ENCODE assay signal across 16 cellular contexts in genomic region chr13:110265682-110266430, GRCh38. TPM values are rescaled to one million over a fixed set of nuclear protein-coding genes. Genes with fewer than 3 reads are reported as not detected.
DNase-seq lines count a peak whose midpoint lies in the region; ATAC-seq, FAIRE-seq and TF ChIP-seq lines count a peak whose summit lies in the region.
"Had no signal": no experiment of that assay in that cellular context is flagged by ENCODE, and none has a peak within 500 bp of the region (broad histone marks: within the 10 kb centered on the region; RNA-seq: fewer than 3 reads in every experiment).

No MANE protein-coding gene starts in this region.

- H3K36me3 ChIP-seq in HUES64 (ENCODE audit: insufficient read depth, low read length), result no peaks in the 10 kb centered on the region
- no peaks in the 10 kb centered on the region for H3K36me3 ChIP-seq in keratinocyte (ENCODE audit: control insufficient read depth in 2 of 2, extremely low read depth in 1 of 2, insufficient read depth in 2 of 2, low read length in 2 of 2)
- H3K36me3 ChIP-seq in skeletal muscle tissue (ENCODE audit: control insufficient read depth in 3 of 3, insufficient read depth in 3 of 3, low read length in 3 of 3), result peaks cover 0 to 3% (median 0%) of the 10 kb centered on the region in 3 donors

- dilution Hi-C loops in keratinocyte (cut with MboI; ENCODE audit: extremely low pct_ligation_motif_present, low sequenced_read_pairs), result no loop called here

- intact Hi-C loops in dorsolateral prefrontal cortex (cut with DNase I), result no loop called here
- intact Hi-C loops in activated T-helper 1 cell treated with anti-CD3 and anti-CD28 coated beads, Interleukin-12 subunit alpha, Interleukin-12 subunit beta, Interleukin-2, Interleukin-4 antibody, amounts not matched to agents 30 ng/mL and 10 ng/mL and 1 ng/mL, durations not matched to agents 14 hours and 24 hours and 36 hours (cut with micrococcal nuclease), result no loop called here

- no peaks in the 10 kb centered on the region for H3K4me1 Mint-ChIP-seq in activated T-helper 1 cell treated with anti-CD3 and anti-CD28 coated beads, Interleukin-12 subunit alpha, Interleukin-12 subunit beta, Interleukin-2, Interleukin-4 antibody, amounts not matched to agents 30 ng/mL and 10 ng/mL and 1 ng/mL, durations not matched to agents 14 hours and 24 hours and 36 hours (ENCODE audit: low read depth)

- DNase-seq in dorsolateral prefrontal cortex (no peak), keratinocyte (ENCODE audit: low read depth, low spot score) (no peak), C1 segment of cervical spinal cord (lab: John Stamatoyannopoulos, UW) (no peak), NCI-H1417 (lab: John Stamatoyannopoulos, UW) (no peak)
- no peak for DNase-seq in activated T-helper 1 cell treated with anti-CD3 and anti-CD28 coated beads, Interleukin-12 subunit alpha, Interleukin-12 subunit beta, Interleukin-2, Interleukin-4 antibody, amounts not matched to agents 30 ng/mL and 10 ng/mL and 1 ng/mL, durations not matched to agents 14 hours and 24 hours and 36 hours (ENCODE audit: low spot score)
- DNase-seq: DMS79 treated with DMSO at 0.1 percent for 48 hours, NCI-H1417 treated with DMSO at 0.1 percent for 48 hours, SHP77 treated with DMSO at 0.1 percent for 48 hours had no signal

- no peak for ATAC-seq in HG02588 (IDR thresholded peaks at IDR 0.05; ENCODE audit: unreplicated experiment)
- ATAC-seq: HCT116 had no signal

- H3K9me3 ChIP-seq in HUES64 (ENCODE audit: insufficient read depth, low read depth, low read length) (no peaks in the 10 kb centered on the region), keratinocyte (ENCODE audit: control insufficient read depth, low read depth, low read length) (no peaks in the 10 kb centered on the region), skeletal muscle tissue (ENCODE audit: control insufficient read depth in 3 of 3, low read length in 3 of 3) (no peaks in the 10 kb centered on the region)

- H3K27ac ChIP-seq in HUES64 (ENCODE audit: low read depth, low read length), result 0 out of 2 replicates have a peak overlapping the region, but pooled peaks have one; percentile 15
- H3K27ac ChIP-seq in dorsolateral prefrontal cortex, result peak overlapping the region in 1 of 59 donors; percentile 36
- H3K27ac ChIP-seq in keratinocyte (ENCODE audit: control insufficient read depth, insufficient read depth, low read length), result no peak overlapping the region
- peak overlapping the region; percentile 47 for H3K27ac ChIP-seq in skeletal muscle tissue (ENCODE audit: low read depth, low read length)
- H3K27ac ChIP-seq: VCaP had no signal

- H3K4me1 ChIP-seq in HUES64 (ENCODE audit: insufficient read depth, low read length) (peaks cover 52% of the 10 kb centered on the region), keratinocyte (ENCODE audit: control insufficient read depth, extremely low read depth, insufficient read depth, low read length) (peaks cover 41% of the 10 kb centered on the region), skeletal muscle tissue (ENCODE audit: control insufficient read depth in 3 of 3, insufficient read depth in 3 of 3, low read length in 3 of 3) (peaks cover 35 to 67% (median 44%) of the 10 kb centered on the region in 3 donors)

- peaks cover 8% of the 10 kb centered on the region for H3K27me3 Mint-ChIP-seq in activated T-helper 1 cell treated with anti-CD3 and anti-CD28 coated beads, Interleukin-12 subunit alpha, Interleukin-12 subunit beta, Interleukin-2, Interleukin-4 antibody, amounts not matched to agents 30 ng/mL and 10 ng/mL and 1 ng/mL, durations not matched to agents 14 hours and 24 hours and 36 hours (ENCODE audit: insufficient read depth)

- H3K27me3 ChIP-seq in HUES64 (ENCODE audit: insufficient read depth, low read length) (no peaks in the 10 kb centered on the region), dorsolateral prefrontal cortex (peaks cover 0 to 7% (median 0%) of the 10 kb centered on the region in 45 donors), keratinocyte (ENCODE audit: control insufficient read depth, extremely low read depth, insufficient read depth, low read length) (no peaks in the 10 kb centered on the region), skeletal muscle tissue (ENCODE audit: control insufficient read depth in 3 of 3, insufficient read depth in 3 of 3, low read length in 3 of 3) (peaks cover 18 to 35% (median 30%) of the 10 kb centered on the region in 3 donors)

- H3K4me2 ChIP-seq in keratinocyte (ENCODE audit: control insufficient read depth, extremely low read depth, insufficient read depth, low read depth, low read length), result peak overlapping the region; percentile 72

- FAIRE-seq in keratinocyte (lab: Jason Lieb, UNC), result peak; percentile 66
- FAIRE-seq: endometrium, GM12891, GM19239 had no signal

- H3K9me3 Mint-ChIP-seq in activated T-helper 1 cell treated with anti-CD3 and anti-CD28 coated beads, Interleukin-12 subunit alpha, Interleukin-12 subunit beta, Interleukin-2, Interleukin-4 antibody, amounts not matched to agents 30 ng/mL and 10 ng/mL and 1 ng/mL, durations not matched to agents 14 hours and 24 hours and 36 hours, result no peaks in the 10 kb centered on the region

- no peaks in the 10 kb centered on the region for H3K9me1 ChIP-seq in keratinocyte (ENCODE audit: control insufficient read depth, extremely low read depth, insufficient read depth, low read length)

- H3K4me3 Mint-ChIP-seq in activated T-helper 1 cell treated with anti-CD3 and anti-CD28 coated beads, Interleukin-12 subunit alpha, Interleukin-12 subunit beta, Interleukin-2, Interleukin-4 antibody, amounts not matched to agents 30 ng/mL and 10 ng/mL and 1 ng/mL, durations not matched to agents 14 hours and 24 hours and 36 hours, result no peak overlapping the region

- H3K79me2 ChIP-seq in keratinocyte (ENCODE audit: control insufficient read depth, insufficient read depth, low read length), result peaks cover 32% of the 10 kb centered on the region

- no peak overlapping the region for H3K4me3 ChIP-seq in HUES64 (ENCODE audit: low read length)
- peak overlapping the region in 52 of 59 donors; percentile 7 to 60 (median 32) for H3K4me3 ChIP-seq in dorsolateral prefrontal cortex
- peak overlapping the region in 2 of 3 experiments; percentile 21 to 50 for H3K4me3 ChIP-seq in keratinocyte (ENCODE audit: control insufficient read depth in 2 of 3, extremely low read depth in 1 of 3, insufficient read depth in 2 of 3, low read depth in 1 of 3, low read length in 3 of 3)
- H3K4me3 ChIP-seq in skeletal muscle tissue (ENCODE audit: low read length in 3 of 3), result peak overlapping the region; percentile 5 to 32 (median 22)

- H3K36me3 Mint-ChIP-seq in activated T-helper 1 cell treated with anti-CD3 and anti-CD28 coated beads, Interleukin-12 subunit alpha, Interleukin-12 subunit beta, Interleukin-2, Interleukin-4 antibody, amounts not matched to agents 30 ng/mL and 10 ng/mL and 1 ng/mL, durations not matched to agents 14 hours and 24 hours and 36 hours (ENCODE audit: low read depth), result no peaks in the 10 kb centered on the region

- H3K27ac Mint-ChIP-seq in activated T-helper 1 cell treated with anti-CD3 and anti-CD28 coated beads, Interleukin-12 subunit alpha, Interleukin-12 subunit beta, Interleukin-2, Interleukin-4 antibody, amounts not matched to agents 30 ng/mL and 10 ng/mL and 1 ng/mL, durations not matched to agents 14 hours and 24 hours and 36 hours, result no peak overlapping the region

- no peaks in the 10 kb centered on the region for H4K20me1 ChIP-seq in keratinocyte (ENCODE audit: control insufficient read depth, extremely low read depth, insufficient read depth, low read length)

- peak overlapping the region; percentile 80 for H2AFZ ChIP-seq in keratinocyte (ENCODE audit: control insufficient read depth, low read length)

- no peak overlapping the region for H3K9ac ChIP-seq in HUES64 (ENCODE audit: low read depth, low read length)
- peak overlapping the region; percentile 8 for H3K9ac ChIP-seq in keratinocyte (ENCODE audit: control insufficient read depth, extremely low read depth, insufficient read depth, low read length)
- H3K9ac ChIP-seq in skeletal muscle tissue (ENCODE audit: low read depth in 1 of 3, low read length in 3 of 3), result peak overlapping the region in 2 of 3 donors; percentile 3 to 36

- TF ChIP-seq CTCF in dorsolateral prefrontal cortex (IDR thresholded peaks at IDR 0.05 in 54 of 56, conservative IDR thresholded peaks at IDR 0.05 in 2 of 56; ENCODE audit: low read depth in 1 of 56, partially characterized antibody in 56 of 56) (no peak), keratinocyte (optimal IDR thresholded peaks at IDR 0.05 in 1 of 3, IDR thresholded peaks at IDR 0.05 in 1 of 3, conservative IDR thresholded peaks at IDR 0.05 in 1 of 3; ENCODE audit: extremely low read depth in 1 of 3, insufficient read depth in 2 of 3, low read length in 3 of 3) (no peak)

- WGBS in HUES64, result 88% methylated on average over 38 of the region's 38 CpGs

RNA-seq across cellular contexts. Expression of gene COL4A1, which starts 41.1 kb away (rescaled TPM):
- polyA plus RNA-seq in HUES64 (2013, experiment 1 of 2), result 54.7 TPM
- polyA plus RNA-seq in HUES64 (2013, experiment 2 of 2), result 65.4 TPM
- total RNA-seq in dorsolateral prefrontal cortex (100 to 1,000 TPM in 1 of 120 experiments, 10 to 100 TPM in 113, 1 to 10 TPM in 6; 7.5 to 122 (median 19.9) TPM), skeletal muscle tissue (774 TPM)
- polyA plus RNA-seq in keratinocyte, result 14.5 to 30.3 TPM (median 22.3 TPM) in 3 replicates
- polyA plus RNA-seq in keratinocyte (2011; ENCODE audit: low read depth), result 1.3 TPM
- polyA plus RNA-seq in keratinocyte (2011; cell fraction: cytosol; rRNA removed), result 4.7 and 5.4 TPM in 2 replicates
- polyA plus RNA-seq in keratinocyte (2011; cell fraction: nucleus; rRNA removed), result 40.7 and 46.5 TPM in 2 replicates
- 2.0 and 35.6 TPM in 2 replicates for polyA plus RNA-seq in keratinocyte (2012; ENCODE audit: low replicate concordance)
- polyA minus RNA-seq in keratinocyte, result 39.4 to 56.2 TPM (median 43.0 TPM) in 3 replicates
- 12.3 TPM for polyA minus RNA-seq in keratinocyte (2011; cell fraction: cytosol; rRNA and poly(A)+ RNA removed)
- polyA minus RNA-seq in keratinocyte (2011; cell fraction: nucleus; rRNA and poly(A)+ RNA removed), result 57.2 and 70.4 TPM in 2 replicates
- not detected in 2 replicates for total RNA-seq in activated T-helper 1 cell treated with anti-CD3 and anti-CD28 coated beads, Interleukin-12 subunit alpha, Interleukin-12 subunit beta, Interleukin-2, Interleukin-4 antibody, amounts not matched to agents 30 ng/mL and 10 ng/mL and 1 ng/mL, durations not matched to agents 14 hours and 24 hours and 36 hours

RNA-seq across cellular contexts. Expression of gene COL4A2, which starts 41.2 kb away (rescaled TPM):
- 57.2 TPM for polyA plus RNA-seq in HUES64 (2013, experiment 1 of 2)
- 87.0 TPM for polyA plus RNA-seq in HUES64 (2013, experiment 2 of 2)
- total RNA-seq in dorsolateral prefrontal cortex (100 to 1,000 TPM in 1 of 120 experiments, 10 to 100 TPM in 119; 12.9 to 107 (median 31.0) TPM), skeletal muscle tissue (511 TPM)
- polyA plus RNA-seq in keratinocyte, result 30.7 to 64.2 TPM (median 31.1 TPM) in 3 replicates
- 2.4 TPM for polyA plus RNA-seq in keratinocyte (2011; ENCODE audit: low read depth)
- polyA plus RNA-seq in keratinocyte (2011; cell fraction: cytosol; rRNA removed), result 5.3 and 11.3 TPM in 2 replicates
- polyA plus RNA-seq in keratinocyte (2011; cell fraction: nucleus; rRNA removed), result 78.0 and 99.9 TPM in 2 replicates
- polyA plus RNA-seq in keratinocyte (2012; ENCODE audit: low replicate concordance), result 6.3 and 80.3 TPM in 2 replicates
- polyA minus RNA-seq in keratinocyte, result 69.8 to 191 TPM (median 82.0 TPM) in 3 replicates
- 38.8 TPM for polyA minus RNA-seq in keratinocyte (2011; cell fraction: cytosol; rRNA and poly(A)+ RNA removed)
- 150 and 169 TPM in 2 replicates for polyA minus RNA-seq in keratinocyte (2011; cell fraction: nucleus; rRNA and poly(A)+ RNA removed)
- 0.10 TPM in 1 of 2 replicates, not detected in the other for total RNA-seq in activated T-helper 1 cell treated with anti-CD3 and anti-CD28 coated beads, Interleukin-12 subunit alpha, Interleukin-12 subunit beta, Interleukin-2, Interleukin-4 antibody, amounts not matched to agents 30 ng/mL and 10 ng/mL and 1 ng/mL, durations not matched to agents 14 hours and 24 hours and 36 hours

Comparison
In these comparisons a context has a peak if more than half of its experiments do, and no peak if none do; other contexts are left out.
1. RNA of gene COL4A2, which starts 41.2 kb away (total RNA-seq): 511 TPM in skeletal muscle tissue (single experiment) and 12.9 to 107 TPM in dorsolateral prefrontal cortex; 0.10 TPM in activated T-helper 1 cell treated with anti-CD3 and anti-CD28 coated beads, Interleukin-12 subunit alpha, Interleukin-12 subunit beta, Interleukin-2, Interleukin-4 antibody, amounts not matched to agents 30 ng/mL and 10 ng/mL and 1 ng/mL, durations not matched to agents 14 hours and 24 hours and 36 hours; every median in the first group is over 10 times any median in the second.